In the genomic region with DNA sequence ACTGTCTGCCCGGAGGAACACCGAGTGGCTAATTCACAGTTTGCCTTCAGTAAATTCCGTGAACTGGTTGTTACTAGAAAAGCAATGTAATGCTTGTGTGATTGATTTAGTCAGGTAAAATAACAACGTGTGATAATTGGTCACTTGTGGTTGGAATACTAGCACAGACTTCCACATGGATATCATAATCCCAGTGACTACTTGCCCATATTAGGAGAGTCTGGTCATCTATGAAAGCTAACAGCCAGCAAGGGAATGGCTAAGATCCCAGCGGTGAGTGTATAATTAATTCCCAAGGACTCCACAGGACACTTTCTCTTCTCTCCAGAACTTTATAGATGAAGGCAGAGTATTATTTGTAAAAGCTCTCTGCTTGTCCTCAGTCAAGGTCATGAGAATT, we compare ENCODE assay signal across 7 cellular contexts.
"Had no signal": no experiment of that assay in that cellular context is flagged by ENCODE, and none has a peak within 500 bp of the region (broad histone marks: within the 10 kb centered on the region; RNA-seq: fewer than 3 reads in every experiment).

No MANE protein-coding gene starts in this region.

- DNase-seq: GOT3, H9, HCEC 1CT, KBM-7 had no signal

- H3K4me2 ChIP-seq: KMS-11 had no signal

- H3K27ac ChIP-seq: HL-60, KMS-11 had no signal

- ATAC-seq: HepG2 had no signal

- H3K9ac ChIP-seq: KMS-11 had no signal
